1 cellular context compared by ENCODE assay signal in the genomic region with DNA sequence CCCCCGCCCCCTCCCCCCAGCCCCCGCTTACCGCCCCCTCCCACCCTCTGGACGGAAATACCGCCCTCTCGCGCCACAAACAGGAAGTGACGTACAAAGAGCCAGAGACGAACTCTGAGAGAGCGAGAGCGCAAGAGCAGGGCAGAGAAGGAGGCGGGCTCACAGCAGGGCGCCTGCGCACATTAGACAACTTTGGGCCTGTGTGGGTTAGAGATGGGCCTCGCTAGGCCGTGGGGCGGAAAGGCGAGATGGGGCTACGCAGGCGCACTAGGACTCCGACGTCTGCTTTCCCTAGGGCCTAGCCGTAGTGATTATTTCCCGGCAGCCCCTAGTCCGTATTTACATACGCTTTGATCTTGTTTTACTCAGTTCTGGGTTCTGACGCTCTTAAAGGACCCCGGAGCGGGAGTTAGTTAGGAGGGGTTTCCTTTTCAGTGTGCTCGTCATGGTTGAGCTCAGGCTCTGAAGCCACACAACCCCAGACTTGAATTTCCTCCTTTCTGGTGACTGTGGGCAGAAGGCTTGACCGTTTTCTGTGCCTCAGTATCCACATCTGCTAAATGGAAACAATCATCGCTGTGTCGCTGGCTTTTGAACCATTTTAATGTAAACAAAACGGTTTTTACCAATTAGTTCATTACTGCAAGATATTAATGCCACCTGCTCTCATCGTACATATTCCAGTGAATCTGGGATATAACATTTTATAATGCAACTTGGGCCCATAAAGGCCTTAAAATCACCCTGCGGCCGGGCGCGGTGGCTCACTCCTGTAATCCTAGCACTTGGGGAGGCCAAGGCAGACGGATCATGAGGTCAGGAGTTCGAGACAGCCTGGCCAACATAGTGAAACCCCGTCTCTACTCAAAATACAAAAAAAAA.
TF ChIP-seq lines count a peak whose summit lies in the region.

No MANE protein-coding gene starts in this region.

TF ChIP-seq in K562, 482 proteins besides CTCF, POLR2A, EP300 and RAD21 (continued from another document and continues in another):
- TF ChIP-seq CBX3 (IDR thresholded peaks at IDR 0.05; ENCODE audit: borderline replicate concordance in 1 of 2, low read length in 2 of 2) = peak in 1 of 2 experiments; percentile 40; a peak in 1 of 3 replicates
- TF ChIP-seq, protein P1, sequence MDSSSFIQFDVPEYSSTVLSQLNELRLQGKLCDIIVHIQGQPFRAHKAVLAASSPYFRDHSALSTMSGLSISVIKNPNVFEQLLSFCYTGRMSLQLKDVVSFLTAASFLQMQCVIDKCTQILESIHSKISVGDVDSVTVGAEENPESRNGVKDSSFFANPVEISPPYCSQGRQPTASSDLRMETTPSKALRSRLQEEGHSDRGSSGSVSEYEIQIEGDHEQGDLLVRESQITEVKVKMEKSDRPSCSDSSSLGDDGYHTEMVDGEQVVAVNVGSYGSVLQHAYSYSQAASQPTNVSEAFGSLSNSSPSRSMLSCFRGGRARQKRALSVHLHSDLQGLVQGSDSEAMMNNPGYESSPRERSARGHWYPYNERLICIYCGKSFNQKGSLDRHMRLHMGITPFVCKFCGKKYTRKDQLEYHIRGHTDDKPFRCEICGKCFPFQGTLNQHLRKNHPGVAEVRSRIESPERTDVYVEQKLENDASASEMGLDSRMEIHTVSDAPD (CRISPR knock-in tag; IDR thresholded peaks at IDR 0.05) = 0 out of 2 replicates have a peak, but pooled peaks have one; percentile 32
- 0 out of 2 replicates have a peak, but pooled peaks have one; percentile 47 for TF ChIP-seq PTTG1 (tag; IDR thresholded peaks at IDR 0.05; ENCODE audit: low read depth)
- TF ChIP-seq, protein P2, sequence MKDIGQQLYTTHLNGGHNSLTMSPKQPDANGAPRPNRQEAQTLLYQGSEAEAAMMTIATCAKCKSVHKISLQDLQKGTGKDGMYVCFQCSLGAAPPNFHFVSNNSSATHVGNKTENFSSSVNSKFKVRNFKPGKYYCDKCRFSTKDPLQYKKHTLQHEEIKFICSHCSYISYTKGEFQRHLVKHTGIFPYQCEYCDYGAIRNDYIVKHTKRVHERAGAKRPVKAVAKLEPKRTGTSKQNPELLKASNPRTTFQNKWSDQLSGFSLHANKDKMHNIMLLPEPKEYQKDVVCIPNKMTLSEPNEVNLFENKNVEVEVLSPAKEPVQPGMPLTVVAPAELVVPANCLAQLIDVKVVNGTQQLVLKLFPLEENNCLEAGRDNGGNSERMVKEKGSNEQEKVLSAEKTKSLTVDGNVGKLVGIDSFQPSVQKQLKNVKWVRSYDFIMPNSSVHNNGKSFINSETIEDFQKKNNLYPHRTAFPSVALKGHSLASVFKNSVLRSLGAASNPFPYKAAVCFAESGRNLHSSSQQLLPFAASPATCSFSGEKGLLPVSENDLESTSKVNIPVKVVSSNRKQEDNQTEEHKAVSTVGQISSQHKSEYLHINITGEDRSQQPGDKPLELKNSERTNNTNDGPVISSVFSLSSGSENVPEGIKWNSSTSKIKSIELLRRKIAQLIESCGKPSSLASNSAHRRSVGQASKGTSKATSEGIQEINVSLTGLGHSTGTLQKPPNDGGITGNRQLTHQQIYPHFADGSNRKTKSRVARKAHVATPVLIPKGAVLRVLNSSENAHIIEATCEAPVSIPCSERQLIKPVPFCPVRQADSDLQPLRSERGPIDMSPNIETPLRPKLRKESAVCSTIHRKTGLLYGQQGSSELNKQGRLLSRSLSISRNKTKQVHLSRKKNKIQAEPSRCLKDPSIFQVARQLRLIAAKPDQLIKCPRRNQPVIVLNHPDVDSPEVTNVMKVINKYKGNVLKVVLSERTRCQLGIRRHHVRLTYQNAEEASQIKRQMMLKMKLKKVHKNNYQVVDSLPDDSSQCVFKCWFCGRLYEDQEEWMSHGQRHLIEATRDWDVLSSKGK (CRISPR knock-in tag; IDR thresholded peaks at IDR 0.05) = no peak
- TF ChIP-seq, protein P3, sequence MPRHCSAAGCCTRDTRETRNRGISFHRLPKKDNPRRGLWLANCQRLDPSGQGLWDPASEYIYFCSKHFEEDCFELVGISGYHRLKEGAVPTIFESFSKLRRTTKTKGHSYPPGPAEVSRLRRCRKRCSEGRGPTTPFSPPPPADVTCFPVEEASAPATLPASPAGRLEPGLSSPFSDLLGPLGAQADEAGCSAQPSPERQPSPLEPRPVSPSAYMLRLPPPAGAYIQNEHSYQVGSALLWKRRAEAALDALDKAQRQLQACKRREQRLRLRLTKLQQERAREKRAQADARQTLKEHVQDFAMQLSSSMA (CRISPR knock-in tag; IDR thresholded peaks at IDR 0.05) = no peak
- no peak for TF ChIP-seq ZNF23 (CRISPR knock-in tag; IDR thresholded peaks at IDR 0.05)
- no peak for TF ChIP-seq NCOA2 (IDR thresholded peaks at IDR 0.05; ENCODE audit: partially characterized antibody in 2 of 2)
- TF ChIP-seq, protein P4, sequence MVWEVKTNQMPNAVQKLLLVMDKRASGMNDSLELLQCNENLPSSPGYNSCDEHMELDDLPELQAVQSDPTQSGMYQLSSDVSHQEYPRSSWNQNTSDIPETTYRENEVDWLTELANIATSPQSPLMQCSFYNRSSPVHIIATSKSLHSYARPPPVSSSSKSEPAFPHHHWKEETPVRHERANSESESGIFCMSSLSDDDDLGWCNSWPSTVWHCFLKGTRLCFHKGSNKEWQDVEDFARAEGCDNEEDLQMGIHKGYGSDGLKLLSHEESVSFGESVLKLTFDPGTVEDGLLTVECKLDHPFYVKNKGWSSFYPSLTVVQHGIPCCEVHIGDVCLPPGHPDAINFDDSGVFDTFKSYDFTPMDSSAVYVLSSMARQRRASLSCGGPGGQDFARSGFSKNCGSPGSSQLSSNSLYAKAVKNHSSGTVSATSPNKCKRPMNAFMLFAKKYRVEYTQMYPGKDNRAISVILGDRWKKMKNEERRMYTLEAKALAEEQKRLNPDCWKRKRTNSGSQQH (CRISPR knock-in tag; IDR thresholded peaks at IDR 0.05) = no peak
- no peak for TF ChIP-seq SRSF1 (IDR thresholded peaks at IDR 0.05; ENCODE audit: low read depth, low read length)
- TF ChIP-seq BMI1 (IDR thresholded peaks at IDR 0.05; ENCODE audit: low read length) = no peak
- TF ChIP-seq ARHGAP35 (IDR thresholded peaks at IDR 0.05; ENCODE audit: partially characterized antibody) = no peak
- TF ChIP-seq GABPB1 (CRISPR knock-in tag; IDR thresholded peaks at IDR 0.05) = peak; percentile 88
- no peak for TF ChIP-seq HDAC8 (tag; IDR thresholded peaks at IDR 0.05)
- TF ChIP-seq ZFX (CRISPR knock-in tag; IDR thresholded peaks at IDR 0.05) = peak; percentile 97
- TF ChIP-seq CHCHD3 (CRISPR knock-in tag; IDR thresholded peaks at IDR 0.05) = no peak
- TF ChIP-seq ZKSCAN8 (CRISPR knock-in tag; IDR thresholded peaks at IDR 0.05) = no peak
- no peak for TF ChIP-seq ZNF57 (CRISPR knock-in tag; IDR thresholded peaks at IDR 0.05)
- TF ChIP-seq BACH1 (tag; IDR thresholded peaks at IDR 0.05) = no peak; the same call in 1 of the 2 replicates
- TF ChIP-seq MEIS2 (IDR thresholded peaks at IDR 0.05; ENCODE audit: partially characterized antibody) = peak; percentile 87
- TF ChIP-seq NCOA4 (IDR thresholded peaks at IDR 0.05; ENCODE audit: partially characterized antibody) = no peak
- TF ChIP-seq ZNF41 (CRISPR knock-in tag; conservative IDR thresholded peaks at IDR 0.05) = peak; percentile 57; the same call in 1 of the 2 replicates
- no peak for TF ChIP-seq BHLHE40 (IDR thresholded peaks at IDR 0.05; ENCODE audit: low read length)
- TF ChIP-seq C11orf30 (IDR thresholded peaks at IDR 0.05; ENCODE audit: low read depth) = no peak
- peak; percentile 13; the same call in 1 of the 2 replicates for TF ChIP-seq TAL1 (IDR thresholded peaks at IDR 0.05)
- 0 out of 2 replicates have a peak, but pooled peaks have one; percentile 55 for TF ChIP-seq MECOM (CRISPR knock-in tag; IDR thresholded peaks at IDR 0.05)
- TF ChIP-seq, protein P5, sequence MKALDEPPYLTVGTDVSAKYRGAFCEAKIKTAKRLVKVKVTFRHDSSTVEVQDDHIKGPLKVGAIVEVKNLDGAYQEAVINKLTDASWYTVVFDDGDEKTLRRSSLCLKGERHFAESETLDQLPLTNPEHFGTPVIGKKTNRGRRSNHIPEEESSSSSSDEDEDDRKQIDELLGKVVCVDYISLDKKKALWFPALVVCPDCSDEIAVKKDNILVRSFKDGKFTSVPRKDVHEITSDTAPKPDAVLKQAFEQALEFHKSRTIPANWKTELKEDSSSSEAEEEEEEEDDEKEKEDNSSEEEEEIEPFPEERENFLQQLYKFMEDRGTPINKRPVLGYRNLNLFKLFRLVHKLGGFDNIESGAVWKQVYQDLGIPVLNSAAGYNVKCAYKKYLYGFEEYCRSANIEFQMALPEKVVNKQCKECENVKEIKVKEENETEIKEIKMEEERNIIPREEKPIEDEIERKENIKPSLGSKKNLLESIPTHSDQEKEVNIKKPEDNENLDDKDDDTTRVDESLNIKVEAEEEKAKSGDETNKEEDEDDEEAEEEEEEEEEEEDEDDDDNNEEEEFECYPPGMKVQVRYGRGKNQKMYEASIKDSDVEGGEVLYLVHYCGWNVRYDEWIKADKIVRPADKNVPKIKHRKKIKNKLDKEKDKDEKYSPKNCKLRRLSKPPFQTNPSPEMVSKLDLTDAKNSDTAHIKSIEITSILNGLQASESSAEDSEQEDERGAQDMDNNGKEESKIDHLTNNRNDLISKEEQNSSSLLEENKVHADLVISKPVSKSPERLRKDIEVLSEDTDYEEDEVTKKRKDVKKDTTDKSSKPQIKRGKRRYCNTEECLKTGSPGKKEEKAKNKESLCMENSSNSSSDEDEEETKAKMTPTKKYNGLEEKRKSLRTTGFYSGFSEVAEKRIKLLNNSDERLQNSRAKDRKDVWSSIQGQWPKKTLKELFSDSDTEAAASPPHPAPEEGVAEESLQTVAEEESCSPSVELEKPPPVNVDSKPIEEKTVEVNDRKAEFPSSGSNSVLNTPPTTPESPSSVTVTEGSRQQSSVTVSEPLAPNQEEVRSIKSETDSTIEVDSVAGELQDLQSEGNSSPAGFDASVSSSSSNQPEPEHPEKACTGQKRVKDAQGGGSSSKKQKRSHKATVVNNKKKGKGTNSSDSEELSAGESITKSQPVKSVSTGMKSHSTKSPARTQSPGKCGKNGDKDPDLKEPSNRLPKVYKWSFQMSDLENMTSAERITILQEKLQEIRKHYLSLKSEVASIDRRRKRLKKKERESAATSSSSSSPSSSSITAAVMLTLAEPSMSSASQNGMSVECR (CRISPR knock-in tag; IDR thresholded peaks at IDR 0.05) = no peak
- no peak for TF ChIP-seq ZNF274 (IDR thresholded peaks at IDR 0.05; ENCODE audit: borderline replicate concordance, low read depth, low read length)
- no peak for TF ChIP-seq TRIM28 (IDR thresholded peaks at IDR 0.05)
- no peak for TF ChIP-seq CHD1 (IDR thresholded peaks at IDR 0.05; ENCODE audit: low read length)
- no peak for TF ChIP-seq ZNF507 (tag; conservative IDR thresholded peaks at IDR 0.05)
- TF ChIP-seq, protein P6, sequence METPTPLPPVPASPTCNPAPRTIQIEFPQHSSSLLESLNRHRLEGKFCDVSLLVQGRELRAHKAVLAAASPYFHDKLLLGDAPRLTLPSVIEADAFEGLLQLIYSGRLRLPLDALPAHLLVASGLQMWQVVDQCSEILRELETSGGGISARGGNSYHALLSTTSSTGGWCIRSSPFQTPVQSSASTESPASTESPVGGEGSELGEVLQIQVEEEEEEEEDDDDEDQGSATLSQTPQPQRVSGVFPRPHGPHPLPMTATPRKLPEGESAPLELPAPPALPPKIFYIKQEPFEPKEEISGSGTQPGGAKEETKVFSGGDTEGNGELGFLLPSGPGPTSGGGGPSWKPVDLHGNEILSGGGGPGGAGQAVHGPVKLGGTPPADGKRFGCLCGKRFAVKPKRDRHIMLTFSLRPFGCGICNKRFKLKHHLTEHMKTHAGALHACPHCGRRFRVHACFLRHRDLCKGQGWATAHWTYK (CRISPR knock-in tag; IDR thresholded peaks at IDR 0.05) = 0 out of 2 replicates have a peak, but pooled peaks have one; percentile 57
- TF ChIP-seq EWSR1 (IDR thresholded peaks at IDR 0.05; ENCODE audit: borderline replicate concordance, low read depth, partially characterized antibody) = no peak
- TF ChIP-seq, protein P7, sequence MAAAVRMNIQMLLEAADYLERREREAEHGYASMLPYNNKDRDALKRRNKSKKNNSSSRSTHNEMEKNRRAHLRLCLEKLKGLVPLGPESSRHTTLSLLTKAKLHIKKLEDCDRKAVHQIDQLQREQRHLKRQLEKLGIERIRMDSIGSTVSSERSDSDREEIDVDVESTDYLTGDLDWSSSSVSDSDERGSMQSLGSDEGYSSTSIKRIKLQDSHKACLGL (CRISPR knock-in tag; IDR thresholded peaks at IDR 0.05; ENCODE audit: borderline replicate concordance, poor library complexity, severe bottlenecking) = no peak
- no peak for TF ChIP-seq CAMTA2 (CRISPR knock-in tag; conservative IDR thresholded peaks at IDR 0.05)
- 0 out of 2 replicates have a peak, but pooled peaks have one; percentile 52 for TF ChIP-seq ZNF253 (CRISPR knock-in tag; conservative IDR thresholded peaks at IDR 0.05)
- no peak for TF ChIP-seq ZNF354B (CRISPR knock-in tag; IDR thresholded peaks at IDR 0.05)
- no peak for TF ChIP-seq WHSC1 (IDR thresholded peaks at IDR 0.05; ENCODE audit: low read length)
- TF ChIP-seq ZNF263 (CRISPR knock-in tag; IDR thresholded peaks at IDR 0.05; ENCODE audit: borderline replicate concordance) = no peak
- TF ChIP-seq, protein P8, sequence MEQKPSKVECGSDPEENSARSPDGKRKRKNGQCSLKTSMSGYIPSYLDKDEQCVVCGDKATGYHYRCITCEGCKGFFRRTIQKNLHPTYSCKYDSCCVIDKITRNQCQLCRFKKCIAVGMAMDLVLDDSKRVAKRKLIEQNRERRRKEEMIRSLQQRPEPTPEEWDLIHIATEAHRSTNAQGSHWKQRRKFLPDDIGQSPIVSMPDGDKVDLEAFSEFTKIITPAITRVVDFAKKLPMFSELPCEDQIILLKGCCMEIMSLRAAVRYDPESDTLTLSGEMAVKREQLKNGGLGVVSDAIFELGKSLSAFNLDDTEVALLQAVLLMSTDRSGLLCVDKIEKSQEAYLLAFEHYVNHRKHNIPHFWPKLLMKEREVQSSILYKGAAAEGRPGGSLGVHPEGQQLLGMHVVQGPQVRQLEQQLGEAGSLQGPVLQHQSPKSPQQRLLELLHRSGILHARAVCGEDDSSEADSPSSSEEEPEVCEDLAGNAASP (IDR thresholded peaks at IDR 0.05) = no peak
- TF ChIP-seq, protein P9, sequence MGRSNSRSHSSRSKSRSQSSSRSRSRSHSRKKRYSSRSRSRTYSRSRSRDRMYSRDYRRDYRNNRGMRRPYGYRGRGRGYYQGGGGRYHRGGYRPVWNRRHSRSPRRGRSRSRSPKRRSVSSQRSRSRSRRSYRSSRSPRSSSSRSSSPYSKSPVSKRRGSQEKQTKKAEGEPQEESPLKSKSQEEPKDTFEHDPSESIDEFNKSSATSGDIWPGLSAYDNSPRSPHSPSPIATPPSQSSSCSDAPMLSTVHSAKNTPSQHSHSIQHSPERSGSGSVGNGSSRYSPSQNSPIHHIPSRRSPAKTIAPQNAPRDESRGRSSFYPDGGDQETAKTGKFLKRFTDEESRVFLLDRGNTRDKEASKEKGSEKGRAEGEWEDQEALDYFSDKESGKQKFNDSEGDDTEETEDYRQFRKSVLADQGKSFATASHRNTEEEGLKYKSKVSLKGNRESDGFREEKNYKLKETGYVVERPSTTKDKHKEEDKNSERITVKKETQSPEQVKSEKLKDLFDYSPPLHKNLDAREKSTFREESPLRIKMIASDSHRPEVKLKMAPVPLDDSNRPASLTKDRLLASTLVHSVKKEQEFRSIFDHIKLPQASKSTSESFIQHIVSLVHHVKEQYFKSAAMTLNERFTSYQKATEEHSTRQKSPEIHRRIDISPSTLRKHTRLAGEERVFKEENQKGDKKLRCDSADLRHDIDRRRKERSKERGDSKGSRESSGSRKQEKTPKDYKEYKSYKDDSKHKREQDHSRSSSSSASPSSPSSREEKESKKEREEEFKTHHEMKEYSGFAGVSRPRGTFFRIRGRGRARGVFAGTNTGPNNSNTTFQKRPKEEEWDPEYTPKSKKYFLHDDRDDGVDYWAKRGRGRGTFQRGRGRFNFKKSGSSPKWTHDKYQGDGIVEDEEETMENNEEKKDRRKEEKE (IDR thresholded peaks at IDR 0.05; ENCODE audit: borderline replicate concordance in 1 of 2, control insufficient read depth in 1 of 2, low read depth in 2 of 2, low read length in 1 of 2) = no peak
